In the genomic region with DNA sequence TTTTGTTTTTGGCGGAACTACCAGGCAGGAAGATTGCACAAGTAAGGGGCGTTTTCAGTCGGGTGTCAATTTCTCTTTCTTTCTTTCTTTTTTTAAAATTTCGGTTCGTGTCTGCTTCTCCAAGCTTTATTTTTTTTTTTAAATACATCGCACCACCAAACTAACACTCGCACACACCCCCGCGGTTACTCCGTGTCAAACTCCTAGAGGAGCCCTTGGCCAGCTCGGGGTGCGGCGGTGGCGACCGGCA, we compare ENCODE assay signal across 9 cellular contexts. TPM values are rescaled to one million over a fixed set of nuclear protein-coding genes. Genes with fewer than 3 reads are reported as not detected.
DNase-seq lines count a peak whose midpoint lies in the region; ATAC-seq, FAIRE-seq and TF ChIP-seq lines count a peak whose summit lies in the region.
"Had no signal": no experiment of that assay in that cellular context is flagged by ENCODE, and none has a peak within 500 bp of the region (broad histone marks: within the 10 kb centered on the region; RNA-seq: fewer than 3 reads in every experiment).

No MANE protein-coding gene starts in this region.

- ATAC-seq in HG03354 (IDR thresholded peaks at IDR 0.05; ENCODE audit: poor library complexity, severe bottlenecking, unreplicated experiment) (peak; percentile 34), K562 (0 out of 3 replicates have a peak, but pooled peaks have one; percentile 20), aorta (ENCODE audit: low FRiP score) (no peak)

- H3K27ac ChIP-seq in K562 (ENCODE audit: extremely low read depth, low read depth, low read length) (no peak overlapping the region), mesenchymal stem cell (ENCODE audit: low read length, poor library complexity, severe bottlenecking) (peak overlapping the region; percentile 93), aorta (ENCODE audit: low read depth in 1 of 2, low read length in 2 of 2) (peak overlapping the region in 1 of 2 donors; percentile 89)

- peak overlapping the region in 1 of 2 experiments; percentile 84 for H3K14ac ChIP-seq in mesenchymal stem cell (ENCODE audit: low read length in 2 of 2)

- H2BK120ac ChIP-seq in mesenchymal stem cell (ENCODE audit: low read depth, low read length): peak overlapping the region; percentile 15

- H3K4me1 ChIP-seq in K562 (replicated peaks in 1 of 2; ENCODE audit: control insufficient read depth in 2 of 2, insufficient read depth in 2 of 2, low read length in 2 of 2) (peaks cover 0 to 27% of the 10 kb centered on the region in 2 experiments; a peak in 3 of 5 replicates), mesenchymal stem cell (ENCODE audit: control insufficient read depth, insufficient read depth, low read depth, low read length) (peaks cover 1% of the 10 kb centered on the region), aorta (ENCODE audit: control insufficient read depth in 1 of 2, insufficient read depth in 2 of 2, low read length in 2 of 2) (no peaks in the 10 kb centered on the region)

- DNase-seq in NCI-H748 treated with DMSO at 0.1 percent for 48 hours (lab: John Stamatoyannopoulos, UW) (peak; percentile 22), NCI-H748 (lab: John Stamatoyannopoulos, UW; ENCODE audit: unreplicated experiment) (no peak), K562 (ENCODE audit: extremely low read depth in 1 of 4, low spot score in 3 of 4) (peak in 1 of 4 experiments; percentile 13), mesenchymal stem cell (no peak), aorta (no peak), foreskin melanocyte (no peak), NCI-H187 (lab: John Stamatoyannopoulos, UW) (no peak)

- H3K4me2 ChIP-seq in K562 (ENCODE audit: insufficient read depth, low read length): peak overlapping the region; percentile 5
- peak overlapping the region; percentile 84 for H3K4me2 ChIP-seq in mesenchymal stem cell (ENCODE audit: low read length, poor library complexity, severe bottlenecking)

- H3K9me3 ChIP-seq in K562 (replicated peaks; ENCODE audit: control insufficient read depth, insufficient read depth, low read depth, low read length) (no peaks in the 10 kb centered on the region), mesenchymal stem cell (ENCODE audit: control insufficient read depth, low read length) (no peaks in the 10 kb centered on the region), aorta (ENCODE audit: control insufficient read depth, low read length) (no peaks in the 10 kb centered on the region)

- TF ChIP-seq POLR2A in K562 (conservative IDR thresholded peaks at IDR 0.05): no peak

- H2BK12ac ChIP-seq in mesenchymal stem cell (ENCODE audit: low read length in 2 of 2): no peak overlapping the region

- no peak for TF ChIP-seq EP300 in K562 (IDR thresholded peaks at IDR 0.05; ENCODE audit: low read length)

- no peak for FAIRE-seq in K562 (lab: Jason Lieb, UNC)
- FAIRE-seq: A204.1 had no signal

- peak overlapping the region; percentile 24 to 77 for H3K4ac ChIP-seq in mesenchymal stem cell (ENCODE audit: low read depth in 1 of 2, low read length in 2 of 2)

- no peaks in the 10 kb centered on the region for H4K20me1 ChIP-seq in K562 (replicated peaks; ENCODE audit: control insufficient read depth, insufficient read depth, low read length)

- intact Hi-C loops in K562 (cut with micrococcal nuclease) (no loop called here), aorta (cut with DNase I) (loop anchor here (1.0 to 10.0 kb wide), 9 partner anchors 21 to 199 kb away; partner anchors contain the start of gene SF3B5 (in 1 of the 2))

- H2BK15ac ChIP-seq in mesenchymal stem cell (ENCODE audit: low read depth, poor library complexity, severe bottlenecking): peak overlapping the region; percentile 89

- no peak overlapping the region for H4K8ac ChIP-seq in mesenchymal stem cell (ENCODE audit: low read length)

- no peak for TF ChIP-seq RAD21 in K562 (CRISPR knock-in tag; conservative IDR thresholded peaks at IDR 0.05 in 1 of 2, IDR thresholded peaks at IDR 0.05 in 1 of 2)

- peaks cover 10% of the 10 kb centered on the region for H3K79me1 ChIP-seq in mesenchymal stem cell (replicated peaks; ENCODE audit: low read length, poor library complexity, severe bottlenecking)

- H3K18ac ChIP-seq in mesenchymal stem cell (ENCODE audit: low read depth in 1 of 2, low read length in 2 of 2): peak overlapping the region; percentile 97 to 98

- TF ChIP-seq CTCF in K562 (IDR thresholded peaks at IDR 0.05 in 2 of 3, conservative IDR thresholded peaks at IDR 0.05 in 1 of 3; ENCODE audit: insufficient read depth in 2 of 3, low read depth in 1 of 3, low read length in 3 of 3): no peak

- no peak overlapping the region for H2AK5ac ChIP-seq in mesenchymal stem cell (ENCODE audit: low read length, severe bottlenecking)

- peaks cover 34 to 35% of the 10 kb centered on the region in 2 experiments for H3K27me3 ChIP-seq in K562 (ENCODE audit: control insufficient read depth in 2 of 2, insufficient read depth in 2 of 2, low read length in 2 of 2)
- H3K27me3 ChIP-seq in mesenchymal stem cell (ENCODE audit: control insufficient read depth in 1 of 2, insufficient read depth in 1 of 2, low read length in 2 of 2): no peaks in the 10 kb centered on the region
- H3K27me3 ChIP-seq in aorta (ENCODE audit: control insufficient read depth in 1 of 2, insufficient read depth in 2 of 2, low read length in 1 of 2): no peaks in the 10 kb centered on the region

- H2AFZ ChIP-seq in K562 (ENCODE audit: low read depth, low read length) (no peak overlapping the region), mesenchymal stem cell (ENCODE audit: low read depth, low read length) (peak overlapping the region; percentile 18)

- H4K91ac ChIP-seq in mesenchymal stem cell (ENCODE audit: low read length): peak overlapping the region; percentile 80

- no peaks in the 10 kb centered on the region for H3K9me1 ChIP-seq in K562 (ENCODE audit: control insufficient read depth, insufficient read depth, low read length)

- 4% methylated on average over 15 of the region's 15 CpGs for WGBS in K562 (ENCODE audit: insufficient coverage, low coverage, missing lambda C conversion rate)
- WGBS in mesenchymal stem cell: 1% methylated on average over 15 of the region's 15 CpGs
- WGBS in aorta, 2 donors: 0% methylated on average over 15 of the region's 15 CpGs

- no TSS peak for BruUV-seq in K562 (replicated peaks; lab: Mats Ljungman, UMichigan)

- H3K9ac ChIP-seq in K562 (ENCODE audit: insufficient read depth in 1 of 2, low read depth in 2 of 2, low read length in 2 of 2) (peak overlapping the region in 1 of 2 experiments; percentile 75; a peak in 1 of 4 replicates), mesenchymal stem cell (ENCODE audit: low read length) (peak overlapping the region; percentile 87)

- CTCF ChIA-PET in K562 (lab: Yijun Ruan, JAX; ENCODE audit: low intra/inter-chr PET ratio): no interaction called here

- H2BK5ac ChIP-seq in mesenchymal stem cell (ENCODE audit: low read depth, low read length, poor library complexity, severe bottlenecking): peak overlapping the region; percentile 99

- POLR2A ChIA-PET in K562 (lab: Yijun Ruan, JAX): interaction anchor here (0.6 to 0.8 kb wide), 2 partner anchors 19 to 25 kb away, joined by 3 read pairs; no protein-coding TSS in a partner anchor

- H3K23ac ChIP-seq in mesenchymal stem cell (ENCODE audit: low read length in 2 of 2): no peak overlapping the region

- H3K36me3 ChIP-seq in K562 (ENCODE audit: control insufficient read depth, insufficient read depth, low read length): no peaks in the 10 kb centered on the region
- no peaks in the 10 kb centered on the region for H3K36me3 ChIP-seq in mesenchymal stem cell (ENCODE audit: control insufficient read depth in 1 of 2, insufficient read depth in 2 of 2, low read depth in 1 of 2, low read length in 2 of 2)
- H3K36me3 ChIP-seq in aorta (ENCODE audit: control insufficient read depth in 1 of 2, insufficient read depth in 2 of 2, low read length in 1 of 2): no peaks in the 10 kb centered on the region

- no peaks in the 10 kb centered on the region for H3K79me2 ChIP-seq in K562 (ENCODE audit: control insufficient read depth, insufficient read depth, low read length)

- H3K4me3 ChIP-seq in K562 (peak overlapping the region; percentile 38), mesenchymal stem cell (ENCODE audit: insufficient read depth in 1 of 2, low read depth in 1 of 2, low read length in 2 of 2) (peak overlapping the region; percentile 85 to 95), aorta (ENCODE audit: low read length in 2 of 2) (peak overlapping the region; percentile 73 to 75)

- in situ Hi-C loops in K562 (cut with MboI): no loop called here

RNA-seq across cellular contexts. Expression of gene UTRN, which starts 0.3 kb away (rescaled TPM):
- total RNA-seq in K562 (2011; cell fraction: chromatin; rRNA removed; ENCODE audit: low replicate concordance): 4.6 and 11.3 TPM in 2 replicates
- total RNA-seq in K562 (2011; cell fraction: nucleolus; rRNA removed): 2.4 and 2.8 TPM in 2 replicates
- 3.5 and 3.8 TPM in 2 replicates for total RNA-seq in K562 (2011; cell fraction: nucleoplasm; rRNA removed)
- total RNA-seq in K562 (2014; rRNA removed) (10.0 and 10.4 TPM in 2 replicates), K562 (2014; rRNA removed; fragmentation: Illumina TruSeq; extraction: Trizol) (11.5 and 15.9 TPM in 2 replicates), K562 (2015; rRNA removed; fragmentation: Illumina TruSeq; extraction: Trizol) (20.5 and 22.4 TPM in 2 replicates), K562 (2021) (10.4 and 12.0 TPM in 2 replicates), aorta (100 to 1,000 TPM; 238 to 259 TPM)
- polyA plus RNA-seq in K562 (2011; rRNA removed) (1.2 and 1.9 TPM in 2 replicates), K562 (2014; fragmentation: Illumina TruSeq; extraction: Trizol) (10.5 and 15.1 TPM in 2 replicates), K562 (2014; fragmentation: Nextera tagmentation; extraction: Ambion mirVana) (1 to 10 TPM in 1 of 2 experiments, under 1 TPM in 1; 0.94 to 2.1 TPM), K562 (2014; rRNA removed) (6.2 and 7.1 TPM in 2 replicates), aorta (10 to 100 TPM; 11.5 to 20.1 TPM)
- polyA plus RNA-seq in K562 (2011; cell fraction: cytosol; rRNA removed): 0.49 and 1.3 TPM in 2 replicates
- polyA plus RNA-seq in K562 (2011; cell fraction: nucleus; rRNA removed): 2.2 and 3.4 TPM in 2 replicates
- 10.6 and 11.6 TPM in 2 replicates for polyA plus RNA-seq in K562 (2012)
- 4.3 and 8.3 TPM in 2 replicates for polyA minus RNA-seq in K562 (2011; rRNA and poly(A)+ RNA removed)
- 1.4 and 1.8 TPM in 2 replicates for polyA minus RNA-seq in K562 (2011; cell fraction: cytosol; rRNA and poly(A)+ RNA removed)
- polyA minus RNA-seq in K562 (2011; cell fraction: nucleus; rRNA and poly(A)+ RNA removed): 5.0 and 9.2 TPM in 2 replicates
- polyA plus RNA-seq in mesenchymal stem cell (2013, experiment 1 of 2): 14.5 TPM
- 12.9 TPM for polyA plus RNA-seq in mesenchymal stem cell (2013, experiment 2 of 2)

Comparison
In these comparisons a context has a peak if more than half of its experiments do, and no peak if none do; other contexts are left out.
1. H3K4me3 ChIP-seq: peak in every context shown above with its lines; median percentile 90 in mesenchymal stem cell; 74 in aorta; 38 in K562.
2. RNA of gene UTRN, which starts 0.3 kb away (total RNA-seq): 238 to 259 TPM in aorta; 2.4 to 22.4 TPM in K562; every median in the first group is over 10 times any median in the second.